Comparison of ENCODE assay signal across 8 cellular contexts in genomic region chr6:85593438-85594196, GRCh38. TPM values are rescaled to one million over a fixed set of nuclear protein-coding genes. Genes with fewer than 3 reads are reported as not detected.
A peak's percentile ranks its signal among the peaks of the same experiment; 100 is the strongest.
DNase-seq lines count a peak whose midpoint lies in the region; ATAC-seq and TF ChIP-seq lines count a peak whose summit lies in the region.

TSS of gene SNX14 (minus strand) at chr6:85593858. CDS start at chr6:85593718, 140 bp downstream.

- no peaks in the 10 kb centered on the region for H3K36me3 ChIP-seq in mucosa of descending colon (ENCODE audit: low read depth)

- H3K27ac ChIP-seq in epithelial cell of prostate: peak within 1 kb of the TSS; percentile 92

- peak; percentile 88 for ATAC-seq in GM21526 (IDR thresholded peaks at IDR 0.05; ENCODE audit: low FRiP score, unreplicated experiment)
- ATAC-seq in mucosa of descending colon: peak; percentile 94

- no peaks in the 10 kb centered on the region for H3K9me3 ChIP-seq in mucosa of descending colon

- DNase-seq in DMS153 (lab: John Stamatoyannopoulos, UW) (peak; percentile 91), HuH-7 (ENCODE audit: low spot score) (peak; percentile 85), OCI-M2 (lab: John Stamatoyannopoulos, UW; ENCODE audit: unreplicated experiment) (peak; percentile 83), activated T-cell treated with anti-CD3 and anti-CD28 coated beads for 4 hours (peak; percentile 54), epithelial cell of prostate (ENCODE audit: low read depth, low spot score) (peak; percentile 56), mucosa of descending colon (peak; percentile 95 to 96 (median 96))
- DNase-seq in stimulated activated CD8-positive, alpha-beta memory T cell treated with anti-CD3 and anti-CD28 coated beads, Interleukin-4, amount 100 ng/mL, for 1 hour (ENCODE audit: low read depth in 2 of 2, low spot score in 1 of 2): peak; percentile 57

- H3K4me1 ChIP-seq in mucosa of descending colon (ENCODE audit: low read depth): peaks cover 14% of the 10 kb centered on the region

- intact Hi-C loops in mucosa of descending colon (cut with DNase I, micrococcal nuclease): no loop called here

- peak within 1 kb of the TSS; percentile 38 for H3K4me3 ChIP-seq in mucosa of descending colon

- TF ChIP-seq CTCF in mucosa of descending colon (IDR thresholded peaks at IDR 0.05): no peak

RNA-seq across cellular contexts. Expression of gene SNX14, which starts in this region (rescaled TPM):
- 10 to 100 TPM; 62.9 to 81.4 (median 71.0) TPM for total RNA-seq in mucosa of descending colon

Comparison
In these comparisons a context has a peak if more than half of its experiments do, and no peak if none do; other contexts are left out.
1. Peak in every context shown above with its lines: DNase-seq, ATAC-seq, H3K4me3 ChIP-seq and H3K27ac ChIP-seq.